ENCODE assay signal across 18 cellular contexts in genomic region chr7:103141753-103142404, GRCh38. TPM values are rescaled to one million over a fixed set of nuclear protein-coding genes. Genes with fewer than 3 reads are reported as not detected.
DNase-seq lines count a peak whose midpoint lies in the region; ATAC-seq, FAIRE-seq and TF ChIP-seq lines count a peak whose summit lies in the region.
"Had no signal": no experiment of that assay in that cellular context is flagged by ENCODE, and none has a peak within 500 bp of the region (broad histone marks: within the 10 kb centered on the region; RNA-seq: fewer than 3 reads in every experiment).

No MANE protein-coding gene starts in this region.

- TF ChIP-seq CTCF in GM12878 (IDR thresholded peaks at IDR 0.05 in 2 of 3, conservative IDR thresholded peaks at IDR 0.05 in 1 of 3; ENCODE audit: control insufficient read depth in 2 of 3, extremely low read depth in 1 of 3, insufficient read depth in 1 of 3, low read depth in 3 of 3, low read length in 3 of 3): no peak
- no peak for TF ChIP-seq CTCF in mucosa of descending colon (IDR thresholded peaks at IDR 0.05)
- TF ChIP-seq CTCF in GM10248 (IDR thresholded peaks at IDR 0.05; ENCODE audit: control extremely low read depth, extremely low read depth, low read depth, missing control alignments): no peak

- in situ Hi-C loops in GM12878 (cut with MboI): no loop called here

- peak; percentile 22 for ATAC-seq in GM12878
- ATAC-seq in mucosa of descending colon: peak; percentile 77
- no peak for ATAC-seq in HG03280 (IDR thresholded peaks at IDR 0.05; ENCODE audit: unreplicated experiment)
- ATAC-seq: HepG2 had no signal

- intact Hi-C loops in GM12878 (cut with micrococcal nuclease; ENCODE audit: unreplicated experiment): loop anchor here (10.0 kb wide), 1 partner anchor 203 kb away; the partner anchor contains the start of genes DNAJC2 and PSMC2
- intact Hi-C loops in mucosa of descending colon (cut with DNase I, micrococcal nuclease): no loop called here

- H3K36me3 ChIP-seq in GM12878 (ENCODE audit: control insufficient read depth in 2 of 2, insufficient read depth in 2 of 2, low read length in 1 of 2) (no peaks in the 10 kb centered on the region; a peak in 1 of 4 replicates), mucosa of descending colon (ENCODE audit: low read depth) (no peaks in the 10 kb centered on the region)
- H3K36me3 ChIP-seq: neutrophil, SJSA1 had no signal

- H3K27me3 ChIP-seq in GM12878 (replicated peaks in 1 of 2; ENCODE audit: control insufficient read depth in 2 of 2, insufficient read depth in 2 of 2, low read length in 1 of 2): no peaks in the 10 kb centered on the region
- H3K27me3 ChIP-seq: neutrophil, SJSA1, tibial nerve had no signal

- H3K4me3 ChIP-seq in GM12878: no peak overlapping the region
- no peak overlapping the region for H3K4me3 ChIP-seq in mucosa of descending colon
- H3K4me3 ChIP-seq: SJSA1, tibial nerve had no signal

- H3K4me2 ChIP-seq in GM12878 (ENCODE audit: control insufficient read depth, insufficient read depth): no peak overlapping the region

- peaks cover 9% of the 10 kb centered on the region for H3K79me2 ChIP-seq in GM12878 (ENCODE audit: control insufficient read depth, insufficient read depth, low read length)

- no peak for FAIRE-seq in GM12878 (lab: Jason Lieb, UNC)
- FAIRE-seq: HepG2 had no signal

- no peak for TF ChIP-seq POLR2A in GM12878 (IDR thresholded peaks at IDR 0.05; ENCODE audit: low read depth, low read length)

- BruUV-seq in GM12878 (replicated peaks; lab: Mats Ljungman, UMichigan): no TSS peak

- RAD21 ChIA-PET in GM12878 (lab: Charles Lee; ENCODE audit: unreplicated experiment): no interaction called here

- TF ChIP-seq RAD21 in GM12878 (IDR thresholded peaks at IDR 0.05; ENCODE audit: insufficient read depth, low read depth, low read length): no peak

- 75% methylated on average over 8 of the region's 8 CpGs for WGBS in GM12878 (ENCODE audit: insufficient coverage, insufficient replicate concordance, low lambda C conversion rate, missing lambda C conversion rate)

- no peaks in the 10 kb centered on the region for H3K9me3 ChIP-seq in GM12878 (replicated peaks; ENCODE audit: control insufficient read depth, insufficient read depth, low read length)
- H3K9me3 ChIP-seq in mucosa of descending colon: no peaks in the 10 kb centered on the region
- H3K9me3 ChIP-seq: neutrophil, SJSA1, tibial nerve had no signal

- H3K4me1 ChIP-seq in GM12878 (ENCODE audit: control insufficient read depth, insufficient read depth, low read length) (peaks cover 7% of the 10 kb centered on the region; the same call in 1 of the 2 replicates), mucosa of descending colon (ENCODE audit: low read depth) (peaks cover 30% of the 10 kb centered on the region)
- H3K4me1 ChIP-seq: SJSA1 had no signal

- CTCF ChIA-PET in GM12878 (lab: Yijun Ruan, JAX) (no interaction called here), GM10248 (lab: Yijun Ruan, JAX) (interaction anchor here (1.0 to 1.6 kb wide), 2 partner anchors 19 to 69 kb away, joined by 3 read pairs; no protein-coding TSS in a partner anchor)

- DNase-seq in EH (ENCODE audit: low read depth): peak; percentile 11
- DNase-seq in MV-4-11 (lab: John Stamatoyannopoulos, UW): peak; percentile 70
- peak; percentile 12 for DNase-seq in GM12878 (ENCODE audit: low read depth, low spot score)
- no peak for DNase-seq in mucosa of descending colon
- no peak for DNase-seq in caudate nucleus (lab: John Stamatoyannopoulos, UW)
- DNase-seq in GM10248 (ENCODE audit: extremely low spot score): no peak
- no peak for DNase-seq in activated CD4-positive, CD25-positive, alpha-beta regulatory T cell (lab: John Stamatoyannopoulos, UW)
- DNase-seq: activated naive CD4-positive, alpha-beta T cell; effector memory CD4-positive, alpha-beta T cell; immature natural killer cell; NCI-H1092; stimulated activated CD4-positive, alpha-beta T cell treated with anti-CD3 and anti-CD28 coated beads, Interleukin-4, amount 100 ng/mL, for 4 hours had no signal

- no peak for TF ChIP-seq EP300 in GM12878 (IDR thresholded peaks at IDR 0.05; ENCODE audit: borderline replicate concordance in 1 of 2, control insufficient read depth in 1 of 2, low read depth in 2 of 2, low read length in 2 of 2)

- no peak overlapping the region for H2AFZ ChIP-seq in GM12878 (ENCODE audit: control insufficient read depth, low read depth, low read length)

- H3K27ac ChIP-seq in GM12878 (ENCODE audit: control insufficient read depth, insufficient read depth) (no peak overlapping the region), caudate nucleus (ENCODE audit: low read depth, low read length) (no peak overlapping the region)
- H3K27ac ChIP-seq: neutrophil, SJSA1, tibial nerve, VCaP had no signal

- SMC1A ChIA-PET in GM12878 (lab: Charles Lee; ENCODE audit: uncharacterized antibody, unreplicated experiment): no interaction called here

- POLR2A ChIA-PET in GM12878 (lab: Charles Lee): no interaction called here
- POLR2A ChIA-PET in GM10248 (lab: Yijun Ruan, JAX): no interaction called here

- H4K20me1 ChIP-seq in GM12878 (ENCODE audit: control insufficient read depth, insufficient read depth): no peaks in the 10 kb centered on the region

- no peak overlapping the region for H3K9ac ChIP-seq in GM12878 (ENCODE audit: control insufficient read depth, insufficient read depth, low read length)

TF ChIP-seq in GM12878, 131 proteins besides CTCF, POLR2A, EP300 and RAD21:
- TF ChIP-seq TBL1XR1 (IDR thresholded peaks at IDR 0.05; ENCODE audit: low read depth, low read length) (no peak), IKZF1 (conservative IDR thresholded peaks at IDR 0.05) (0 out of 2 replicates have a peak, but pooled peaks have one; percentile 17)
- TF ChIP-seq, protein P1, sequence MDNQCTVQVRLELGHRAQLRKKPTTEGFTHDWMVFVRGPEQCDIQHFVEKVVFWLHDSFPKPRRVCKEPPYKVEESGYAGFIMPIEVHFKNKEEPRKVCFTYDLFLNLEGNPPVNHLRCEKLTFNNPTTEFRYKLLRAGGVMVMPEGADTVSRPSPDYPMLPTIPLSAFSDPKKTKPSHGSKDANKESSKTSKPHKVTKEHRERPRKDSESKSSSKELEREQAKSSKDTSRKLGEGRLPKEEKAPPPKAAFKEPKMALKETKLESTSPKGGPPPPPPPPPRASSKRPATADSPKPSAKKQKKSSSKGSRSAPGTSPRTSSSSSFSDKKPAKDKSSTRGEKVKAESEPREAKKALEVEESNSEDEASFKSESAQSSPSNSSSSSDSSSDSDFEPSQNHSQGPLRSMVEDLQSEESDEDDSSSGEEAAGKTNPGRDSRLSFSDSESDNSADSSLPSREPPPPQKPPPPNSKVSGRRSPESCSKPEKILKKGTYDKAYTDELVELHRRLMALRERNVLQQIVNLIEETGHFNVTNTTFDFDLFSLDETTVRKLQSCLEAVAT (IDR thresholded peaks at IDR 0.05): no peak

RNA-seq across cellular contexts. Expression of gene NAPEPLD, which starts 7.0 kb away (rescaled TPM):
- total RNA-seq in GM12878 (2013; cell fraction: nucleolus; rRNA removed): 51.7 and 52.4 TPM in 2 replicates
- total RNA-seq in GM12878 (2014; rRNA removed) (7.9 and 8.8 TPM in 2 replicates), GM12878 (2014; rRNA removed; fragmentation: Illumina TruSeq; extraction: Trizol) (7.3 and 7.6 TPM in 2 replicates), GM12878 (2021) (8.2 and 8.7 TPM in 2 replicates), mucosa of descending colon (10 to 100 TPM; 43.9 to 71.0 (median 45.9) TPM)
- polyA plus RNA-seq in GM12878 (2011; ENCODE audit: low read depth): 2.1 TPM
- polyA plus RNA-seq in GM12878 (2011; rRNA removed) (11.8 and 15.5 TPM in 2 replicates), GM12878 (2014; fragmentation: Illumina TruSeq; extraction: Trizol) (10.3 and 12.4 TPM in 2 replicates), GM12878 (2014; fragmentation: Nextera tagmentation; extraction: Ambion mirVana) (1 to 10 TPM; 6.0 to 8.5 TPM), GM12878 (2014; rRNA removed) (6.6 and 9.2 TPM in 2 replicates), GM12878 (2016; fragmentation: Nextera tagmentation; extraction: Ambion mirVana) (10 to 100 TPM; 13.9 to 16.2 TPM)
- 4.2 and 4.9 TPM in 2 replicates for polyA plus RNA-seq in GM12878 (2011; cell fraction: cytosol; rRNA removed)
- 14.3 and 17.3 TPM in 2 replicates for polyA plus RNA-seq in GM12878 (2011; cell fraction: nucleus; rRNA removed)
- 3.5 and 4.6 TPM in 2 replicates for polyA plus RNA-seq in GM12878 (2012)
- 9.6 and 11.6 TPM in 2 replicates for polyA minus RNA-seq in GM12878 (2011; rRNA and poly(A)+ RNA removed)
- 3.1 and 4.3 TPM in 2 replicates for polyA minus RNA-seq in GM12878 (2011; cell fraction: cytosol; rRNA and poly(A)+ RNA removed)
- 14.4 and 20.3 TPM in 2 replicates for polyA minus RNA-seq in GM12878 (2011; cell fraction: nucleus; rRNA and poly(A)+ RNA removed)

Comparison
In these comparisons a context has a peak if more than half of its experiments do, and no peak if none do; other contexts are left out.
1. DNase-seq: peak in EH (single experiment), MV-4-11 (single experiment) and GM12878 (single experiment); none in mucosa of descending colon (0 of 3), caudate nucleus (0 of 61), GM10248 (single experiment) and activated CD4-positive, CD25-positive, alpha-beta regulatory T cell (0 of 4).